20 cellular contexts compared by ENCODE assay signal in the genomic region with DNA sequence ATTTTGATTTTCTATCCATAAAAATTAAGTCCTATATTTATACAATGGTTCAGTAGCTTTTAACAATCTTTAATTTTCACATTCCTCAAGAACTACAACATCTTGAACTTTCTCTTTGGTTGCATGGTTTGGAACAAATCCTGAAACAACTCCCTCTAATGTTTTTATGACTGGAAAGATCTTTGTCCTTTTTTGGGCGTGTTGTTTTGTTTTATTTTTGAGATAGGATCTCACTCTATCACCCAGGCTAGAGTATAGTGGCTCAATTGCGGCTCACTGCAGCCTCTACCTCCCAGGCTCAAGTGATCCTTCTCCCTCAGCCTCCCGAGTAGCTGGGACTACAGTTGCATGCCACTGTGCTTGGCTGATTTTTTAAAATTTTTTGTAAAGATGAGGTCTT.
A peak's percentile ranks its signal among the peaks of the same experiment; 100 is the strongest.
DNase-seq lines count a peak whose midpoint lies in the region; ATAC-seq and TF ChIP-seq lines count a peak whose summit lies in the region.
"Had no signal": no experiment of that assay in that cellular context is flagged by ENCODE, and none has a peak within 500 bp of the region (broad histone marks: within the 10 kb centered on the region; RNA-seq: fewer than 3 reads in every experiment).

No MANE protein-coding gene starts in this region.

- DNase-seq in EH (ENCODE audit: low read depth) (peak; percentile 51), adipocyte (ENCODE audit: low read depth) (peak; percentile 25), fibroblast of pulmonary artery (ENCODE audit: low read depth) (peak; percentile 17), skeletal muscle cell (ENCODE audit: low read depth) (peak; percentile 13), RPMI8226 (no peak), T1000 (lab: John Stamatoyannopoulos, UW) (no peak)
- DNase-seq: activated naive CD8-positive, alpha-beta T cell treated with anti-CD3 and anti-CD28 coated beads, Interleukin-2, amount 10 ng/mL, durations not matched to agents 7 days and 5 days; caudate nucleus; CD8-positive, alpha-beta memory T cell; foreskin keratinocyte; H7; midbrain; NCI-H524 treated with DMSO at 0.1 percent for 48 hours; OCI-M1; retina; stimulated activated naive CD8-positive, alpha-beta T cell treated with anti-CD3 and anti-CD28 coated beads, Interleukin-15, Interleukin-2, amounts not matched to agents 100 U/mL and 50 U/mL, for 24 hours had no signal

- no peaks in the 10 kb centered on the region for H3K27me3 ChIP-seq in adipocyte (replicated peaks; ENCODE audit: control insufficient read depth, insufficient read depth, low read length)
- H3K27me3 ChIP-seq: foreskin keratinocyte had no signal

- H3K9ac ChIP-seq in adipocyte (ENCODE audit: low read length): peak overlapping the region; percentile 65

- H3K9me3 ChIP-seq in adipocyte (ENCODE audit: control insufficient read depth, low read length): no peaks in the 10 kb centered on the region

- no peak for ATAC-seq in GM18502 (IDR thresholded peaks at IDR 0.05; ENCODE audit: poor library complexity, unreplicated experiment)
- ATAC-seq in HG02884 (IDR thresholded peaks at IDR 0.05; ENCODE audit: unreplicated experiment): no peak
- ATAC-seq: activated T-helper 17 cell treated with anti-CD3 and anti-CD28 coated beads, Interleukin-2, amount 50 U/mL, for 72 hours; foreskin keratinocyte; K562; stimulated activated naive CD8-positive, alpha-beta T cell treated with anti-CD3 and anti-CD28 coated beads, Interleukin-15, Interleukin-2, amounts not matched to agents 100 U/mL and 50 U/mL, for 24 hours had no signal

- H3K36me3 ChIP-seq in adipocyte (ENCODE audit: control insufficient read depth, insufficient read depth, low read length, severe bottlenecking): no peaks in the 10 kb centered on the region

- H3K4me3 ChIP-seq in adipocyte (ENCODE audit: low read length) (peak overlapping the region; percentile 68), fibroblast of pulmonary artery (replicated peaks; ENCODE audit: low read depth, low read length) (no peak overlapping the region), skeletal muscle cell (ENCODE audit: low read depth, low read length) (no peak overlapping the region)
- H3K4me3 ChIP-seq: K562 had no signal

- peaks cover 12% of the 10 kb centered on the region for H3K4me1 ChIP-seq in adipocyte (ENCODE audit: control insufficient read depth, insufficient read depth, low read length)

- TF ChIP-seq CTCF in fibroblast of pulmonary artery (IDR thresholded peaks at IDR 0.05; ENCODE audit: low read length, missing control alignments): no peak

Comparison
In these comparisons a context has a peak if more than half of its experiments do, and no peak if none do; other contexts are left out.
1. DNase-seq: peak in EH (single experiment), adipocyte (single experiment), fibroblast of pulmonary artery (single experiment) and skeletal muscle cell (single experiment); none in RPMI8226 (single experiment) and T1000 (single experiment).